Comparison of ENCODE assay signal across 19 cellular contexts in genomic region chr4:168621806-168622589, GRCh38.
DNase-seq lines count a peak whose midpoint lies in the region; ATAC-seq and TF ChIP-seq lines count a peak whose summit lies in the region.
"Had no signal": no experiment of that assay in that cellular context is flagged by ENCODE, and none has a peak within 500 bp of the region (broad histone marks: within the 10 kb centered on the region; RNA-seq: fewer than 3 reads in every experiment).

No MANE protein-coding gene starts in this region.

- CTCF ChIA-PET in Caco-2 (lab: Charles Lee) = no interaction called here

- TF ChIP-seq CTCF in left ventricle myocardium inferior (IDR thresholded peaks at IDR 0.05; ENCODE audit: borderline replicate concordance) (no peak), astrocyte of the cerebellum (IDR thresholded peaks at IDR 0.05; ENCODE audit: low read depth, low read length, missing control alignments) (no peak), foreskin fibroblast (IDR thresholded peaks at IDR 0.05; ENCODE audit: low read depth, low read length) (no peak), Caco-2 (IDR thresholded peaks at IDR 0.05; ENCODE audit: insufficient read depth in 1 of 2, low read depth in 1 of 2, low read length in 1 of 2, severe bottlenecking in 1 of 2, unreplicated experiment in 1 of 2) (no peak), progenitor cell of endocrine pancreas (IDR thresholded peaks at IDR 0.05; ENCODE audit: unreplicated experiment) (no peak)

- POLR2A ChIA-PET in Caco-2 (lab: Charles Lee) = no interaction called here

- intact Hi-C loops in left ventricle myocardium inferior (cut with micrococcal nuclease) = no loop called here
- intact Hi-C loops in Right ventricle myocardium superior (cut with DNase I) = no loop called here
- intact Hi-C loops in Caco-2 (cut with micrococcal nuclease; ENCODE audit: unreplicated experiment) = no loop called here

- H3K27me3 ChIP-seq in left ventricle myocardium inferior (ENCODE audit: low read depth) (no peaks in the 10 kb centered on the region), skeletal muscle satellite cell (ENCODE audit: control insufficient read depth, insufficient read depth, low read length) (no peaks in the 10 kb centered on the region), Caco-2 (replicated peaks; ENCODE audit: control insufficient read depth, insufficient read depth, low read length) (no peaks in the 10 kb centered on the region)
- H3K27me3 ChIP-seq: vagina had no signal

- no peaks in the 10 kb centered on the region for H3K4me1 Mint-ChIP-seq in Caco-2 (ENCODE audit: low read depth, unreplicated experiment)
- H3K4me1 Mint-ChIP-seq in progenitor cell of endocrine pancreas (ENCODE audit: low read depth) = no peaks in the 10 kb centered on the region
- H3K4me1 Mint-ChIP-seq: central memory CD8-positive, alpha-beta T cell had no signal

- H3K27me3 Mint-ChIP-seq in Caco-2 (ENCODE audit: insufficient read depth, unreplicated experiment) (peaks cover 7% of the 10 kb centered on the region), progenitor cell of endocrine pancreas (peaks cover 21% of the 10 kb centered on the region)

- no peaks in the 10 kb centered on the region for H3K9me3 Mint-ChIP-seq in Caco-2 (ENCODE audit: unreplicated experiment)
- no peaks in the 10 kb centered on the region for H3K9me3 Mint-ChIP-seq in progenitor cell of endocrine pancreas (ENCODE audit: low read depth)
- H3K9me3 Mint-ChIP-seq: central memory CD8-positive, alpha-beta T cell; H9; natural killer cell treated with Interleukin-12 subunit alpha and Interleukin-12 subunit beta and Interleukin-15 and Interleukin-18, amount 100 ng/mL, for 72 hours had no signal

- H3K27ac Mint-ChIP-seq in Caco-2 (ENCODE audit: unreplicated experiment) = no peak overlapping the region
- no peak overlapping the region for H3K27ac Mint-ChIP-seq in progenitor cell of endocrine pancreas
- H3K27ac Mint-ChIP-seq: natural killer cell treated with Interleukin-12 subunit alpha and Interleukin-12 subunit beta and Interleukin-15 and Interleukin-18, amount 100 ng/mL, for 72 hours had no signal

- in situ Hi-C loops in astrocyte of the cerebellum (cut with HindIII; ENCODE audit: low sequenced_read_pairs) = no loop called here

- H3K36me3 Mint-ChIP-seq in Caco-2 (ENCODE audit: insufficient read depth, unreplicated experiment) = no peaks in the 10 kb centered on the region
- H3K36me3 Mint-ChIP-seq in progenitor cell of endocrine pancreas (ENCODE audit: insufficient read depth) = no peaks in the 10 kb centered on the region
- H3K36me3 Mint-ChIP-seq: natural killer cell treated with Interleukin-12 subunit alpha and Interleukin-12 subunit beta and Interleukin-15 and Interleukin-18, amount 100 ng/mL, for 72 hours had no signal

- H3K4me2 ChIP-seq in skeletal muscle satellite cell (ENCODE audit: low read length) = peak overlapping the region; percentile 58

- no peaks in the 10 kb centered on the region for H3K36me3 ChIP-seq in left ventricle myocardium inferior
- no peaks in the 10 kb centered on the region for H3K36me3 ChIP-seq in skeletal muscle satellite cell (ENCODE audit: insufficient read depth, low read length)
- no peaks in the 10 kb centered on the region for H3K36me3 ChIP-seq in Caco-2 (ENCODE audit: control insufficient read depth, insufficient read depth, low read length)
- H3K36me3 ChIP-seq: vagina had no signal

- DNase-seq in left ventricle myocardium inferior (no peak), Right ventricle myocardium superior (no peak), astrocyte of the cerebellum (ENCODE audit: low read depth) (peak; percentile 97), foreskin fibroblast (peak; percentile 63 to 69), Caco-2 (no peak), progenitor cell of endocrine pancreas (ENCODE audit: low spot score, unreplicated experiment) (no peak)
- DNase-seq: activated naive CD4-positive, alpha-beta T cell; H9; hypothalamus; KG1; NCI-H1436 treated with DMSO at 0.1 percent for 48 hours; NCI-H510A treated with DMSO at 0.1 percent for 48 hours; PC-3; stimulated activated naive CD8-positive, alpha-beta T cell treated with anti-CD3 and anti-CD28 coated beads, Interleukin-15, Interleukin-2, amounts not matched to agents 100 U/mL and 50 U/mL, for 24 hours had no signal

- ATAC-seq in Right ventricle myocardium superior (ENCODE audit: poor library complexity) (no peak), HG03097 (IDR thresholded peaks at IDR 0.05; ENCODE audit: low FRiP score, unreplicated experiment) (no peak)
- ATAC-seq: natural killer cell treated with Interleukin-12 subunit alpha and Interleukin-12 subunit beta and Interleukin-15 and Interleukin-18, amount 100 ng/mL, for 72 hours; PC-3; stimulated activated naive CD8-positive, alpha-beta T cell treated with anti-CD3 and anti-CD28 coated beads, Interleukin-15, Interleukin-2, amounts not matched to agents 100 U/mL and 50 U/mL, for 24 hours had no signal

- H3K9me3 ChIP-seq in left ventricle myocardium inferior (replicated peaks) = no peaks in the 10 kb centered on the region
- H3K9me3 ChIP-seq in skeletal muscle satellite cell (replicated peaks; ENCODE audit: low read length) = no peaks in the 10 kb centered on the region
- no peaks in the 10 kb centered on the region for H3K9me3 ChIP-seq in Caco-2
- H3K9me3 ChIP-seq: vagina had no signal

- no TSS peak for BruUV-seq in Caco-2 (replicated peaks; lab: Mats Ljungman, UMichigan)

- H3K4me3 ChIP-seq in left ventricle myocardium inferior (no peak overlapping the region), astrocyte of the cerebellum (ENCODE audit: low read depth, low read length) (no peak overlapping the region), foreskin fibroblast (ENCODE audit: low read depth in 1 of 2, low read length in 2 of 2) (no peak overlapping the region), skeletal muscle satellite cell (ENCODE audit: low read length) (no peak overlapping the region), Caco-2 (ENCODE audit: low read depth, low read length) (no peak overlapping the region)
- H3K4me3 ChIP-seq: vagina had no signal

- H3K9ac ChIP-seq in skeletal muscle satellite cell (ENCODE audit: low read depth, low read length) = peak overlapping the region; percentile 87

- H3K27ac ChIP-seq in left ventricle myocardium inferior (replicated peaks) = peak overlapping the region; percentile 82
- H3K27ac ChIP-seq: vagina had no signal

- H3K4me1 ChIP-seq in left ventricle myocardium inferior (peaks cover 44% of the 10 kb centered on the region), skeletal muscle satellite cell (ENCODE audit: control insufficient read depth, insufficient read depth, low read length) (peaks cover 63% of the 10 kb centered on the region), Caco-2 (no peaks in the 10 kb centered on the region)
- H3K4me1 ChIP-seq: vagina had no signal

- H3K4me3 Mint-ChIP-seq in Caco-2 (ENCODE audit: unreplicated experiment) (no peak overlapping the region), progenitor cell of endocrine pancreas (ENCODE audit: low read depth) (no peak overlapping the region)
- H3K4me3 Mint-ChIP-seq: central memory CD8-positive, alpha-beta T cell; H9; natural killer cell treated with Interleukin-12 subunit alpha and Interleukin-12 subunit beta and Interleukin-15 and Interleukin-18, amount 100 ng/mL, for 72 hours had no signal

Comparison
In these comparisons a context has a peak if more than half of its experiments do, and no peak if none do; other contexts are left out.
1. DNase-seq: peak in astrocyte of the cerebellum (single experiment) and foreskin fibroblast (2 of 2); none in left ventricle myocardium inferior (single experiment), Right ventricle myocardium superior (single experiment), Caco-2 (0 of 2) and progenitor cell of endocrine pancreas (single experiment).